12 cellular contexts compared by ENCODE assay signal in genomic region chr1:41367102-41367537, GRCh38. TPM values are rescaled to one million over a fixed set of nuclear protein-coding genes. Genes with fewer than 3 reads are reported as not detected.
DNase-seq lines count a peak whose midpoint lies in the region; ATAC-seq and TF ChIP-seq lines count a peak whose summit lies in the region.
"Had no signal": no experiment of that assay in that cellular context is flagged by ENCODE, and none has a peak within 500 bp of the region (broad histone marks: within the 10 kb centered on the region; RNA-seq: fewer than 3 reads in every experiment).

No MANE protein-coding gene starts in this region.

- TF ChIP-seq CTCF in left ventricle myocardium inferior (IDR thresholded peaks at IDR 0.05; ENCODE audit: borderline replicate concordance) (no peak), WERI-Rb-1 (IDR thresholded peaks at IDR 0.05; ENCODE audit: low read depth, low read length) (no peak), prostate gland (IDR thresholded peaks at IDR 0.05) (no peak), upper lobe of right lung (IDR thresholded peaks at IDR 0.05) (no peak)

- no peak overlapping the region for H3K27ac Mint-ChIP-seq in memory B cell
- no peak overlapping the region for H3K27ac Mint-ChIP-seq in activated CD4-positive, alpha-beta T cell treated with anti-CD3 and anti-CD28 coated beads, Interleukin-2, amount 10 ng/mL, durations not matched to agents 24 days and 14 days

- TF ChIP-seq POLR2A in prostate gland (IDR thresholded peaks at IDR 0.05): no peak

- H3K36me3 ChIP-seq in left ventricle myocardium inferior: no peaks in the 10 kb centered on the region
- peaks cover 54% of the 10 kb centered on the region for H3K36me3 ChIP-seq in WERI-Rb-1
- no peaks in the 10 kb centered on the region for H3K36me3 ChIP-seq in prostate gland
- no peaks in the 10 kb centered on the region for H3K36me3 ChIP-seq in upper lobe of right lung

- no peaks in the 10 kb centered on the region for H3K9me3 Mint-ChIP-seq in memory B cell
- no peaks in the 10 kb centered on the region for H3K9me3 Mint-ChIP-seq in activated CD4-positive, alpha-beta T cell treated with anti-CD3 and anti-CD28 coated beads, Interleukin-2, amount 10 ng/mL, durations not matched to agents 24 days and 14 days

- no peak for ATAC-seq in right cardiac atrium
- no peak for ATAC-seq in memory B cell (ENCODE audit: low read depth)
- no peak for ATAC-seq in upper lobe of right lung
- ATAC-seq: foreskin keratinocyte had no signal

- H3K27me3 ChIP-seq in left ventricle myocardium inferior (ENCODE audit: low read depth): peaks cover 29% of the 10 kb centered on the region
- H3K27me3 ChIP-seq in right cardiac atrium (ENCODE audit: control insufficient read depth, insufficient read depth): no peaks in the 10 kb centered on the region
- H3K27me3 ChIP-seq in WERI-Rb-1 (ENCODE audit: insufficient read depth, low read depth, severe bottlenecking): no peaks in the 10 kb centered on the region
- no peaks in the 10 kb centered on the region for H3K27me3 ChIP-seq in prostate gland (replicated peaks; ENCODE audit: insufficient read depth)
- H3K27me3 ChIP-seq in upper lobe of right lung: peaks cover 43% of the 10 kb centered on the region

- DNase-seq in left ventricle myocardium inferior: no peak
- no peak for DNase-seq in right cardiac atrium
- no peak for DNase-seq in WERI-Rb-1
- DNase-seq in memory B cell (ENCODE audit: low spot score in 2 of 2): no peak
- DNase-seq in activated CD4-positive, alpha-beta T cell treated with anti-CD3 and anti-CD28 coated beads, Interleukin-2, amount 10 ng/mL, durations not matched to agents 24 days and 14 days: no peak
- DNase-seq in prostate gland (ENCODE audit: low spot score): no peak
- DNase-seq in upper lobe of right lung: no peak
- DNase-seq in NCI-H1436 (lab: John Stamatoyannopoulos, UW): no peak
- DNase-seq: foreskin keratinocyte had no signal

- WGBS in right cardiac atrium: 50% methylated on average over 6 of the region's 6 CpGs
- WGBS in prostate gland: 52% methylated on average over 6 of the region's 6 CpGs

- H3K4me3 Mint-ChIP-seq in memory B cell: peak overlapping the region; percentile 54
- no peak overlapping the region for H3K4me3 Mint-ChIP-seq in activated CD4-positive, alpha-beta T cell treated with anti-CD3 and anti-CD28 coated beads, Interleukin-2, amount 10 ng/mL, durations not matched to agents 24 days and 14 days

- H3K9me3 ChIP-seq in left ventricle myocardium inferior (replicated peaks) (no peaks in the 10 kb centered on the region), right cardiac atrium (ENCODE audit: control insufficient read depth, low read length) (no peaks in the 10 kb centered on the region), WERI-Rb-1 (ENCODE audit: severe bottlenecking) (no peaks in the 10 kb centered on the region), prostate gland (no peaks in the 10 kb centered on the region), upper lobe of right lung (no peaks in the 10 kb centered on the region)

- H3K36me3 Mint-ChIP-seq in memory B cell: no peaks in the 10 kb centered on the region
- no peaks in the 10 kb centered on the region for H3K36me3 Mint-ChIP-seq in activated CD4-positive, alpha-beta T cell treated with anti-CD3 and anti-CD28 coated beads, Interleukin-2, amount 10 ng/mL, durations not matched to agents 24 days and 14 days (ENCODE audit: low read depth)
- H3K36me3 Mint-ChIP-seq: CD4-positive, CD25-positive, alpha-beta regulatory T cell had no signal

- H3K27ac ChIP-seq in left ventricle myocardium inferior (replicated peaks): no peak overlapping the region
- H3K27ac ChIP-seq in right cardiac atrium (ENCODE audit: low read length): no peak overlapping the region
- peak overlapping the region; percentile 79 for H3K27ac ChIP-seq in WERI-Rb-1
- H3K27ac ChIP-seq in prostate gland: no peak overlapping the region
- no peak overlapping the region for H3K27ac ChIP-seq in upper lobe of right lung
- H3K27ac ChIP-seq: foreskin keratinocyte had no signal

- H3K27me3 Mint-ChIP-seq in memory B cell: peaks cover 41% of the 10 kb centered on the region
- peaks cover 56% of the 10 kb centered on the region for H3K27me3 Mint-ChIP-seq in activated CD4-positive, alpha-beta T cell treated with anti-CD3 and anti-CD28 coated beads, Interleukin-2, amount 10 ng/mL, durations not matched to agents 24 days and 14 days

- H3K4me1 ChIP-seq in left ventricle myocardium inferior (peaks cover 65% of the 10 kb centered on the region), right cardiac atrium (ENCODE audit: control insufficient read depth, insufficient read depth, low read length) (peaks cover 7% of the 10 kb centered on the region), prostate gland (replicated peaks) (peaks cover 11% of the 10 kb centered on the region), upper lobe of right lung (peaks cover 13% of the 10 kb centered on the region)
- H3K4me1 ChIP-seq: foreskin keratinocyte had no signal

- peaks cover 5% of the 10 kb centered on the region for H3K4me1 Mint-ChIP-seq in memory B cell
- H3K4me1 Mint-ChIP-seq in activated CD4-positive, alpha-beta T cell treated with anti-CD3 and anti-CD28 coated beads, Interleukin-2, amount 10 ng/mL, durations not matched to agents 24 days and 14 days: no peaks in the 10 kb centered on the region

- H3K4me3 ChIP-seq in left ventricle myocardium inferior (peak overlapping the region; percentile 64), right cardiac atrium (ENCODE audit: low read length) (no peak overlapping the region), WERI-Rb-1 (ENCODE audit: low read depth, low read length) (no peak overlapping the region), prostate gland (no peak overlapping the region), upper lobe of right lung (no peak overlapping the region)

- intact Hi-C loops in left ventricle myocardium inferior (cut with micrococcal nuclease) (no loop called here), right cardiac atrium (cut with DNase I) (no loop called here), prostate gland (cut with DNase I) (no loop called here), upper lobe of right lung (cut with DNase I) (no loop called here)
- intact Hi-C loops in activated CD4-positive, alpha-beta T cell treated with anti-CD3 and anti-CD28 coated beads, Interleukin-2, amount 10 ng/mL, durations not matched to agents 24 days and 14 days (cut with micrococcal nuclease): loop anchor here (2.0 kb wide), 1 partner anchor 16 kb away; no protein-coding TSS in a partner anchor

RNA-seq across cellular contexts. Expression of gene FOXO6, which starts 5.9 kb away (rescaled TPM):
- total RNA-seq in left ventricle myocardium inferior (2.1 TPM), right cardiac atrium (1 to 10 TPM; 1.9 to 7.0 (median 5.3) TPM), prostate gland (1 to 10 TPM; 3.3 to 5.0 TPM), upper lobe of right lung (0.43 TPM)
- polyA plus RNA-seq in right cardiac atrium: 1.1 TPM
- not detected in 2 replicates for total RNA-seq in activated CD4-positive, alpha-beta T cell treated with anti-CD3 and anti-CD28 coated beads, Interleukin-2, amount 10 ng/mL, durations not matched to agents 24 days and 14 days
- total RNA-seq: lung microvascular endothelial cell; T-helper 2 cell treated with Interferon-gamma antibody and Interleukin-4, amounts not matched to agents 100 ng/mL and 5 ng/mL, for 36 hours had no signal
- polyA plus RNA-seq: CD4-positive, CD25-positive, alpha-beta regulatory T cell had no signal
